8 cellular contexts compared by ENCODE assay signal in the genomic region with DNA sequence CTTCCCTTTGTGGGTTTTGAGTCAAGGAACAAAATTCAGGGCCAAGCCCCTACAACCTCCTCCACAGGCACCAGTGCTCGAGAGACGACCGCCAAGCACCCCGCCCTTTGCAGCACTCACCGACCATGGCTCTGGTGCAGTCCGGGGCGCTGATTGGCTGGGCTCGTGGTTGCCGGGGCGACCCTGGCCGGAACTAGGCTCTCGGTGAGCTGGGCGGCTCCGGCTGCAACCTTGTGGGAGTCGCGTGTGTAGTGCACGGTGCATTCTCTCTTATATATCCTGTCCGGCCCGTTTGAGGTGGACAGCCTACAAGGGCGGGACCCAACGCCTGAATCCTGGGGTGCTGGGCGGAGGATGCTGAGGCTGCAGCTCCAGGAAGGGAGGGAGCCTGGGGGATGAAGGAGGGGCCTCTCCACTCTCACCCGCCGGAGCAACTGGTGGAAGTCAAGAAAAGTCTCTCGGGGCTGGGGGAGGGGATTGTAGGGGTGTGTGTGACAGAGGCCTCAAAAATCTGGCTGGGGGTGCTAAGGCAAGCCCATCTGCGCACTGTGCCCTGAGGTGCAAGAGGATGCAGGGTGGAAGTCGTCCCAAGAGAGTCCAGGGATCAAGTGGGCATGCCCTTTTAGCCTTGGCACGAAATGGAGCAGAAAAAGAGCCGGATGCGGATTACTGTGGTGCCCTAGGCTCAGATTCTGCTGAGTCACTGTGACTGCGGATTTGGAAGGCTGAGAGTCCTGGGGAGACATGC.
DNase-seq lines count a peak whose midpoint lies in the region; ATAC-seq and TF ChIP-seq lines count a peak whose summit lies in the region.

Gene NQO1 (minus strand): TSS at position 248 of the 748 bp plus-strand sequence. CDS start 121 bp downstream, at position 127.

- TF ChIP-seq CTCF in fibroblast of pulmonary artery (IDR thresholded peaks at IDR 0.05; ENCODE audit: low read length, missing control alignments): no peak
- TF ChIP-seq CTCF in nephron (IDR thresholded peaks at IDR 0.05; ENCODE audit: unreplicated experiment in 3 of 3): no peak

- peak; percentile 98 for ATAC-seq in GM21619 (IDR thresholded peaks at IDR 0.05; ENCODE audit: unreplicated experiment)

- H3K4me3 ChIP-seq in fibroblast of pulmonary artery (replicated peaks; ENCODE audit: low read depth, low read length): peak within 1 kb of the TSS; percentile 75

- peaks cover 24% of the 10 kb centered on the region for H3K4me1 Mint-ChIP-seq in nephron
- peaks cover 22% of the 10 kb centered on the region for H3K4me1 Mint-ChIP-seq in stimulated activated naive CD8-positive, alpha-beta T cell treated with anti-CD3 and anti-CD28 coated beads, Interleukin-15, Interleukin-2, amounts not matched to agents 100 ng/mL and 50 ng/mL, for 24 hours (ENCODE audit: low read depth)

- peak within 1 kb of the TSS; percentile 89 to 93 (median 91) for H3K27ac Mint-ChIP-seq in nephron
- peak within 1 kb of the TSS; percentile 89 for H3K27ac Mint-ChIP-seq in stimulated activated naive CD8-positive, alpha-beta T cell treated with anti-CD3 and anti-CD28 coated beads, Interleukin-15, Interleukin-2, amounts not matched to agents 100 ng/mL and 50 ng/mL, for 24 hours

- no peaks in the 10 kb centered on the region for H3K9me3 Mint-ChIP-seq in nephron
- no peaks in the 10 kb centered on the region for H3K9me3 Mint-ChIP-seq in stimulated activated naive CD8-positive, alpha-beta T cell treated with anti-CD3 and anti-CD28 coated beads, Interleukin-15, Interleukin-2, amounts not matched to agents 100 ng/mL and 50 ng/mL, for 24 hours

- H3K36me3 Mint-ChIP-seq in nephron (ENCODE audit: low read depth): no peaks in the 10 kb centered on the region
- H3K36me3 Mint-ChIP-seq in stimulated activated naive CD8-positive, alpha-beta T cell treated with anti-CD3 and anti-CD28 coated beads, Interleukin-15, Interleukin-2, amounts not matched to agents 100 ng/mL and 50 ng/mL, for 24 hours (ENCODE audit: low read depth): no peaks in the 10 kb centered on the region

- no peaks in the 10 kb centered on the region for H3K27me3 Mint-ChIP-seq in nephron (ENCODE audit: low read depth)
- no peaks in the 10 kb centered on the region for H3K27me3 Mint-ChIP-seq in stimulated activated naive CD8-positive, alpha-beta T cell treated with anti-CD3 and anti-CD28 coated beads, Interleukin-15, Interleukin-2, amounts not matched to agents 100 ng/mL and 50 ng/mL, for 24 hours

- H3K4me3 Mint-ChIP-seq in nephron: peak within 1 kb of the TSS; percentile 88 to 93 (median 88)
- H3K4me3 Mint-ChIP-seq in stimulated activated naive CD8-positive, alpha-beta T cell treated with anti-CD3 and anti-CD28 coated beads, Interleukin-15, Interleukin-2, amounts not matched to agents 100 ng/mL and 50 ng/mL, for 24 hours: peak within 1 kb of the TSS; percentile 93

- DNase-seq in DMS53 treated with DMSO at 0.1 percent for 48 hours (lab: John Stamatoyannopoulos, UW; ENCODE audit: unreplicated experiment): peak; percentile 86
- DNase-seq in KG1 (lab: John Stamatoyannopoulos, UW): peak; percentile 70
- peak; percentile 98 for DNase-seq in RPMI8226
- peak; percentile 78 for DNase-seq in activated T-helper 9 cell treated with anti-CD3 and anti-CD28 coated beads, Interleukin-2, amount 50 U/mL, for 16 hours (ENCODE audit: low read depth)
- DNase-seq in fibroblast of pulmonary artery (ENCODE audit: low read depth): peak; percentile 99

Comparison
In these comparisons a context has a peak if more than half of its experiments do, and no peak if none do; other contexts are left out.
1. Peak in every context shown above with its lines: DNase-seq, ATAC-seq and H3K4me3 ChIP-seq.